Comparison of ENCODE assay signal across 7 cellular contexts in the genomic region with DNA sequence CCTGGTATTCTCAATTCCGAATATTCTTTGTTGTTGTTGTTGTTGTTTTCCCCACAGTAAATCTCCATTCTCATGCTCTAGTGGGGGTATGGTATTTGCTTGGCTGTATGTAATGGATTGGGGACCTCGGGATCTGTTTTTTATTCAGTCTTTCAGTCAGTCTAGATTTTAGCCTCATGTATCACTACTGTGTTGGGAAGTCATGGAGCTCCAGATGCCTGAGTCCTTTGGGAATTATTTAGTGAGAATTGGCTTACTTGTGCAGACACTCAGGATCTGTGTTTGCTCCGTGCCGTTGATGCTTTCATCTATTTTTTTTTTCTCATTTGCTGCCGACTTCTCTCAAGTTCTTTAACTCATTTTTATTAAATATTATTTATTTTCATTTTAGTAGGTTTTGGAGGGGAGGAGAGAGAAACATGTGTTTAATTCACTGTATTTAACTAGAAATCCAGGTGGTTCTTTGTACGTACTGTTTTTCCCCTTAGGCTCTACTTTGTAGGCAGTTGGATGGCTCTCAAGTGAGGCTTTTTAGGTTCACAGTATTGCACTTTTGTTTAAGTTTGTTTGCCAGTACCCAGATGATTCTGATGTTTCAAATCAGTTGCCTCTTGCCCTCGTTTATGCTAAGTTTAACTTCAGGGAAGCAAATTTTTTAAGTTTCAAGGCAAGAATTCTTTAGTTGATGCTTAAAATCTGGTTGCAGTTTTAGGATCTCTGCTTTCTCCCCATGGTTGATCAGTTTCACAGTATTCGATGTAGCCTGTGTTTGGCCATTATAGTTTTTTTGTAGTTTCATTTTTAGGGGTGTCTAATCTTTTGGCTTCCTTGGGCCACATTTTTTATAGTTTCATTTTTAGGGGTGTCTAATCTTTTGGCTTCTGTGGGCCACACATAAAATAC. TPM values are rescaled to one million over a fixed set of nuclear protein-coding genes. Genes with fewer than 3 reads are reported as not detected.
DNase-seq lines count a peak whose midpoint lies in the region; ATAC-seq and TF ChIP-seq lines count a peak whose summit lies in the region.

No MANE protein-coding gene starts in this region.

- H3K9ac ChIP-seq in GM23248 = peak overlapping the region; percentile 77

- H3K4me1 ChIP-seq in GM23248 (ENCODE audit: insufficient read depth) (peaks cover 33% of the 10 kb centered on the region), spleen (peaks cover 23 to 94% (median 68%) of the 10 kb centered on the region in 6 donors)

- 10 to 12% methylated on average over 8 of the region's 8 CpGs for WGBS in GM23248 (ENCODE audit: low coverage in 1 of 2, low lambda C conversion rate in 2 of 2, missing lambda C conversion rate in 2 of 2), 2 experiments
- 41 to 58% (median 52%) methylated on average over 8 of the region's 8 CpGs for WGBS in spleen, 5 donors

- H3K36me3 ChIP-seq in GM23248 (ENCODE audit: low read depth) = no peaks in the 10 kb centered on the region
- H3K36me3 ChIP-seq in spleen = peaks cover 0 to 11% (median 0%) of the 10 kb centered on the region in 6 donors

- peaks cover 15% of the 10 kb centered on the region for H3K79me2 ChIP-seq in GM23248 (ENCODE audit: insufficient read depth)

- H3K9me3 ChIP-seq in GM23248 (ENCODE audit: low read depth) (no peaks in the 10 kb centered on the region), spleen (no peaks in the 10 kb centered on the region)

- intact Hi-C loops in spleen (cut with DNase I; ENCODE audit: low total_unique reads) = no loop called here

- no peak for TF ChIP-seq CTCF in fibroblast of mammary gland (conservative IDR thresholded peaks at IDR 0.05; ENCODE audit: control insufficient read depth, insufficient read depth, low read depth, low read length)
- TF ChIP-seq CTCF in spleen (IDR thresholded peaks at IDR 0.05 in 8 of 11, conservative IDR thresholded peaks at IDR 0.05 in 3 of 11) = no peak

- DNase-seq in GM23248 (peak; percentile 46), RPMI7951 (ENCODE audit: low read depth) (peak; percentile 29), fibroblast of mammary gland (ENCODE audit: low read depth) (peak; percentile 69), spleen (no peak)
- DNase-seq in stimulated activated CD4-positive, alpha-beta T cell treated with anti-CD3 and anti-CD28 coated beads, Interleukin-12 subunit alpha, Interleukin-12 subunit beta, amount 100 ng/mL, for 4 hours = no peak

- H3K27ac ChIP-seq in GM23248 (peak overlapping the region; percentile 38), spleen (peak overlapping the region; percentile 79 to 91 (median 84))

- peak overlapping the region; percentile 93 for H3K4me2 ChIP-seq in GM23248 (ENCODE audit: unreplicated experiment)

- no peak for TF ChIP-seq POLR2A in spleen (IDR thresholded peaks at IDR 0.05)

- ATAC-seq in GM19351 (IDR thresholded peaks at IDR 0.05; ENCODE audit: unreplicated experiment) (no peak), GM18520 (IDR thresholded peaks at IDR 0.05; ENCODE audit: unreplicated experiment) (no peak)

- H3K4me3 ChIP-seq in GM23248 (peak overlapping the region; percentile 74), fibroblast of mammary gland (ENCODE audit: control insufficient read depth, low read depth, low read length) (peak overlapping the region; percentile 20), spleen (peak overlapping the region in 5 of 8 donors; percentile 9 to 51 (median 19))

- H3K9me2 ChIP-seq in GM23248 (ENCODE audit: insufficient read depth) = no peaks in the 10 kb centered on the region

- peak overlapping the region; percentile 92 for H2AFZ ChIP-seq in GM23248

- H3K27me3 ChIP-seq in GM23248 (replicated peaks; ENCODE audit: insufficient read depth) (no peaks in the 10 kb centered on the region), spleen (replicated peaks in 1 of 7) (no peaks in the 10 kb centered on the region)

- H4K20me1 ChIP-seq in GM23248 (ENCODE audit: insufficient read depth) = no peaks in the 10 kb centered on the region

- in situ Hi-C loops in GM23248 (cut with MboI) = no loop called here

- peaks cover 13% of the 10 kb centered on the region for H3F3A ChIP-seq in GM23248 (ENCODE audit: insufficient read depth)

RNA-seq across cellular contexts. Expression of a gene that starts 36.9 kb away (rescaled TPM):
- 4.4 and 6.5 TPM in 2 replicates for total RNA-seq in GM23248 (2014; rRNA removed; shearing (Covaris generic))
- 0.25 and 0.46 TPM in 2 replicates for polyA plus RNA-seq in GM23248 (2016; fragmentation: Nextera tagmentation; extraction: Ambion mirVana)
- total RNA-seq in RPMI7951 (2014; rRNA removed; shearing (Covaris generic)) = 15.1 and 18.8 TPM in 2 replicates
- 10 to 100 TPM; 27.1 to 42.5 (median 29.4) TPM for total RNA-seq in spleen
- polyA plus RNA-seq in spleen = 1 to 10 TPM; 6.8 to 9.1 (median 8.8) TPM

Comparison
In these comparisons a context has a peak if more than half of its experiments do, and no peak if none do; other contexts are left out.
1. DNase-seq: peak in GM23248 (single experiment), RPMI7951 (single experiment) and fibroblast of mammary gland (single experiment); none in spleen (single experiment) and stimulated activated CD4-positive, alpha-beta T cell treated with anti-CD3 and anti-CD28 coated beads, Interleukin-12 subunit alpha, Interleukin-12 subunit beta, amount 100 ng/mL, for 4 hours (single experiment).
2. H3K4me3 ChIP-seq: peak in every context shown above with its lines; median percentile 74 in GM23248; 20 in fibroblast of mammary gland; 19 in spleen.